In genomic region chr20:48827880-48828733, GRCh38 we compare ENCODE assay signal across 1 cellular context.
A peak's percentile ranks its signal among the peaks of the same experiment; 100 is the strongest.
TF ChIP-seq lines count a peak whose summit lies in the region.

Gene PREX1, minus strand, starts transcription at chr20:48827999. Its CDS starts 139 bp downstream, at chr20:48827860.

TF ChIP-seq in HEK293, 187 proteins besides CTCF, POLR2A, EP300 and RAD21 (continued from another document):
- peak; percentile 70 for TF ChIP-seq PRDM10 (tag by site-specific recombination; IDR thresholded peaks at IDR 0.05)
- TF ChIP-seq BCL11B (tag by site-specific recombination; IDR thresholded peaks at IDR 0.05; ENCODE audit: low read depth) = no peak
- TF ChIP-seq ZNF670 (tag by site-specific recombination; IDR thresholded peaks at IDR 0.05; ENCODE audit: low read depth) = no peak
- peak; percentile 29; the same call in 1 of the 2 replicates for TF ChIP-seq ZNF785 (tag by site-specific recombination; IDR thresholded peaks at IDR 0.05)
- TF ChIP-seq ZNF560 (tag by site-specific recombination; IDR thresholded peaks at IDR 0.05; ENCODE audit: borderline replicate concordance) = no peak
- no peak for TF ChIP-seq ZNF423 (tag by site-specific recombination; IDR thresholded peaks at IDR 0.05)
- 0 out of 2 replicates have a peak, but pooled peaks have one; percentile 41 for TF ChIP-seq IKZF3 (tag by site-specific recombination; IDR thresholded peaks at IDR 0.05)
- TF ChIP-seq ZNF132 (tag by site-specific recombination; IDR thresholded peaks at IDR 0.05; ENCODE audit: borderline replicate concordance) = no peak
- TF ChIP-seq KLF10 (tag by site-specific recombination; IDR thresholded peaks at IDR 0.05) = 0 out of 2 replicates have a peak, but pooled peaks have one; percentile 38
- TF ChIP-seq GFI1B (tag by site-specific recombination; IDR thresholded peaks at IDR 0.05) = no peak
- no peak for TF ChIP-seq ZNF175 (tag by site-specific recombination; IDR thresholded peaks at IDR 0.05)
- no peak for TF ChIP-seq ZBTB7A (tag by site-specific recombination; IDR thresholded peaks at IDR 0.05; ENCODE audit: low read depth)
- no peak for TF ChIP-seq PRDM6 (tag by site-specific recombination; IDR thresholded peaks at IDR 0.05)
- peak; percentile 12; the same call in 1 of the 2 replicates for TF ChIP-seq ZBTB44 (tag by site-specific recombination; IDR thresholded peaks at IDR 0.05)
- peak; percentile 38; the same call in 1 of the 2 replicates for TF ChIP-seq KLF8 (tag by site-specific recombination; IDR thresholded peaks at IDR 0.05)
- peak; percentile 21; the same call in 1 of the 2 replicates for TF ChIP-seq ZXDB (tag by site-specific recombination; IDR thresholded peaks at IDR 0.05)
- TF ChIP-seq PRDM1 (tag by site-specific recombination; IDR thresholded peaks at IDR 0.05) = peak; percentile 92
- TF ChIP-seq ZBTB8A (tag by site-specific recombination; IDR thresholded peaks at IDR 0.05) = peak; percentile 15; the same call in 1 of the 2 replicates
- no peak for TF ChIP-seq KLF16 (tag by site-specific recombination; IDR thresholded peaks at IDR 0.05)
- peak; percentile 46; the same call in 1 of the 2 replicates for TF ChIP-seq GLIS2 (tag by site-specific recombination; IDR thresholded peaks at IDR 0.05)
- no peak for TF ChIP-seq ZNF791 (tag by site-specific recombination; IDR thresholded peaks at IDR 0.05)
- TF ChIP-seq ZNF580 (tag by site-specific recombination; IDR thresholded peaks at IDR 0.05) = no peak
- 0 out of 2 replicates have a peak, but pooled peaks have one; percentile 37 for TF ChIP-seq ZNF677 (tag by site-specific recombination; IDR thresholded peaks at IDR 0.05)
- peak; percentile 98 for TF ChIP-seq ZNF561 (tag by site-specific recombination; IDR thresholded peaks at IDR 0.05; ENCODE audit: borderline replicate concordance)
